Comparison of ENCODE assay signal across 1 cellular context in the genomic region with DNA sequence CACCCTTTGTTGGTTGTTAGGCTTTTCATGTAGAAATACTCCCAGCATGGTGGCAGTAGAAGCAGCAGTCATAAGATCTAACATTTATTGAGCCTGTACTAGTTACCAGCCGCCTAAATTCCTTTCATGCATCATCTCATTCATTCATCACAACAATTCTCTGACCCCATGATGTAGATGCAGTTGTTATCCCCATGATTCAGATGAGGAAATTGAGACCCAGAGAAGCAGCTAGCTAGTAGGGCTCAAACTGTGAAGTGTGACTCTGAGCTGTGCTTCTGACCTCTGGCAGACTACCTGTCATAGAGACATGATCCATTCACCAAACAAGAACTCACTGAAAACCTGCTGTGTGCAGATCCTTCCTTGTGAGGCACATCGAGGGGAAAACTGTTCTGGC.
TF ChIP-seq lines count a peak whose summit lies in the region.

No MANE protein-coding gene starts in this region.

TF ChIP-seq in H1, 55 proteins besides CTCF, POLR2A, EP300 and RAD21:
- no peak for TF ChIP-seq BRCA1 (IDR thresholded peaks at IDR 0.05; ENCODE audit: low read depth, low read length)
- TF ChIP-seq FOSL1 (IDR thresholded peaks at IDR 0.05; ENCODE audit: insufficient read depth, low read depth, low read length): no peak
- TF ChIP-seq SUZ12 (IDR thresholded peaks at IDR 0.05; ENCODE audit: low read length): no peak
